In genomic region chr1:215418876-215419442, GRCh38 we compare ENCODE assay signal across 26 cellular contexts.
A peak's percentile ranks its signal among the peaks of the same experiment; 100 is the strongest.
DNase-seq lines count a peak whose midpoint lies in the region; ATAC-seq, FAIRE-seq and TF ChIP-seq lines count a peak whose summit lies in the region.
"Had no signal": no experiment of that assay in that cellular context is flagged by ENCODE, and none has a peak within 500 bp of the region (broad histone marks: within the 10 kb centered on the region; RNA-seq: fewer than 3 reads in every experiment).

No MANE protein-coding gene starts in this region.

- TF ChIP-seq POLR2A in endothelial cell of umbilical vein (IDR thresholded peaks at IDR 0.05; ENCODE audit: low read depth, low read length) = no peak

- H4K20me1 ChIP-seq in H9 (ENCODE audit: control insufficient read depth, insufficient read depth, insufficient read length) (no peaks in the 10 kb centered on the region), PC-9 (ENCODE audit: insufficient read depth) (no peaks in the 10 kb centered on the region), endothelial cell of umbilical vein (replicated peaks; ENCODE audit: control insufficient read depth, extremely low read depth, insufficient read depth, low read length) (no peaks in the 10 kb centered on the region)

- H3K27me3 Mint-ChIP-seq in H9 (ENCODE audit: low read depth) = no peaks in the 10 kb centered on the region
- H3K27me3 Mint-ChIP-seq in progenitor cell of endocrine pancreas = peaks cover 26% of the 10 kb centered on the region
- H3K27me3 Mint-ChIP-seq: CD4-positive, alpha-beta T cell had no signal

- no CpG with 5 or more reads among the region's 2 CpGs for WGBS in H9 (ENCODE audit: extremely low coverage, insufficient read length, low lambda C conversion rate)

- H3K4me3 Mint-ChIP-seq in H9 = no peak overlapping the region
- no peak overlapping the region for H3K4me3 Mint-ChIP-seq in progenitor cell of endocrine pancreas (ENCODE audit: low read depth)
- H3K4me3 Mint-ChIP-seq: CD4-positive, alpha-beta T cell; neural crest cell had no signal

- H4K91ac ChIP-seq in H9 (ENCODE audit: insufficient read length, low read depth, low read length) = no peak overlapping the region

- H3K79me2 ChIP-seq in H9 (ENCODE audit: insufficient read depth, low read length) = no peaks in the 10 kb centered on the region
- H3K79me2 ChIP-seq in PC-9 (ENCODE audit: low read depth) = no peaks in the 10 kb centered on the region
- H3K79me2 ChIP-seq in endothelial cell of umbilical vein (ENCODE audit: control insufficient read depth, insufficient read depth, low read length) = no peaks in the 10 kb centered on the region
- H3K79me2 ChIP-seq: parathyroid adenoma had no signal

- no peak overlapping the region for H2BK12ac ChIP-seq in H9 (ENCODE audit: insufficient read length, low read depth, low read length)

- H4K8ac ChIP-seq in H9 (replicated peaks; ENCODE audit: insufficient read length, low read depth, low read length) = no peak overlapping the region

- no peak overlapping the region for H2AK5ac ChIP-seq in H9 (ENCODE audit: insufficient read length, low read length)

- no peaks in the 10 kb centered on the region; a peak in 1 of 5 replicates for H3K9me3 Mint-ChIP-seq in H9
- H3K9me3 Mint-ChIP-seq in progenitor cell of endocrine pancreas (ENCODE audit: low read depth) = no peaks in the 10 kb centered on the region
- H3K9me3 Mint-ChIP-seq: CD4-positive, alpha-beta T cell had no signal

- H2BK5ac ChIP-seq in H9 (ENCODE audit: insufficient read length, low read length) = no peak overlapping the region

- H3K79me1 ChIP-seq in H9 (ENCODE audit: insufficient read depth, low read depth, low read length, poor library complexity, severe bottlenecking) = no peaks in the 10 kb centered on the region

- CTCF ChIA-PET in PC-9 (lab: Charles Lee) = no interaction called here
- CTCF ChIA-PET in endothelial cell of umbilical vein (lab: Charles Lee) = interaction anchor here (1.3 kb wide), 1 partner anchor 236 kb away, joined by 3 read pairs; no protein-coding TSS in a partner anchor

- intact Hi-C loops in PC-9 (cut with micrococcal nuclease; ENCODE audit: unreplicated experiment) (no loop called here), endothelial cell of umbilical vein (cut with micrococcal nuclease) (no loop called here)

- peak; percentile 4 for FAIRE-seq in endothelial cell of umbilical vein (lab: Jason Lieb, UNC)

- H3K9me3 ChIP-seq in H9 (ENCODE audit: control insufficient read depth, low read depth, low read length) (no peaks in the 10 kb centered on the region), PC-9 (ENCODE audit: insufficient read depth, low read depth) (no peaks in the 10 kb centered on the region; the same call in 1 of the 2 replicates), endothelial cell of umbilical vein (replicated peaks; ENCODE audit: control insufficient read depth, insufficient read depth, low read length) (no peaks in the 10 kb centered on the region)
- H3K9me3 ChIP-seq: lower lobe of right lung, testis, uterus had no signal

- no peak overlapping the region for H3T11ph ChIP-seq in H9 (ENCODE audit: low read length)

- H3K23ac ChIP-seq in H9 (ENCODE audit: insufficient read length, low read depth, low read length) = no peak overlapping the region

- no peaks in the 10 kb centered on the region for H3F3A ChIP-seq in PC-9 (ENCODE audit: insufficient read depth, low read depth)

- H3K4me2 ChIP-seq in H9 (ENCODE audit: insufficient read depth, insufficient read length, low read length) = no peak overlapping the region
- no peak overlapping the region for H3K4me2 ChIP-seq in PC-9
- H3K4me2 ChIP-seq in endothelial cell of umbilical vein (ENCODE audit: insufficient read depth, low read length) = no peak overlapping the region
- H3K4me2 ChIP-seq: KMS-11 had no signal

- no peak overlapping the region for H3K18ac ChIP-seq in H9 (ENCODE audit: insufficient read length, low read depth, low read length)

- no peak overlapping the region for H3K4ac ChIP-seq in H9 (ENCODE audit: low read depth, low read length)

- peak overlapping the region in 2 of 3 experiments; percentile 3 to 60; a peak in 2 of 7 replicates for H3K27ac Mint-ChIP-seq in H9
- peak overlapping the region; percentile 33 for H3K27ac Mint-ChIP-seq in progenitor cell of endocrine pancreas
- H3K27ac Mint-ChIP-seq: CD4-positive, alpha-beta T cell had no signal

- peaks cover 4% of the 10 kb centered on the region; the same call in 1 of the 2 replicates for H3K9me2 ChIP-seq in PC-9 (ENCODE audit: insufficient read depth)

- DNase-seq in H9 (no peak), PC-9 (no peak), endothelial cell of umbilical vein (ENCODE audit: low read depth, low spot score) (peak; percentile 6), progenitor cell of endocrine pancreas (ENCODE audit: low spot score, unreplicated experiment) (no peak), AG20443 (ENCODE audit: low spot score) (no peak)
- DNase-seq: activated CD4-positive, alpha-beta T cell treated with anti-CD3 and anti-CD28 coated beads, Interleukin-2, amount 50 U/mL, for 1 hour; activated T-cell treated with anti-CD3 and anti-CD28 coated beads, Interleukin-2, amount 50 U/mL, for 48 hours; brain microvascular endothelial cell; CD4-positive, alpha-beta T cell; DMS 273 treated with DMSO at 0.1 percent for 48 hours; foreskin fibroblast; head of caudate nucleus; kidney glomerular epithelial cell; lower lobe of right lung; NCI-H1436; NCI-H345; NCI-H774; right cardiac atrium; stimulated activated naive CD4-positive, alpha-beta T cell treated with Interleukin-2 at 50 U/mL for 16 hours; testis; uterus had no signal

- no peak overlapping the region for H3K56ac ChIP-seq in H9 (ENCODE audit: insufficient read length, low read depth, low read length)

- H3K4me1 ChIP-seq in H9 (ENCODE audit: insufficient read depth, low read length) (peaks cover 8% of the 10 kb centered on the region; the same call in 1 of the 2 replicates), PC-9 (replicated peaks; ENCODE audit: insufficient read depth) (no peaks in the 10 kb centered on the region), endothelial cell of umbilical vein (ENCODE audit: control insufficient read depth, extremely low read depth, insufficient read depth, low read length) (no peaks in the 10 kb centered on the region)
- H3K4me1 ChIP-seq: lower lobe of right lung, parathyroid adenoma, testis, uterus had no signal

- H3K14ac ChIP-seq in H9 (ENCODE audit: insufficient read depth, low read length) = no peak overlapping the region

- H2AFZ ChIP-seq in H9 (ENCODE audit: low read length) = peak overlapping the region; percentile 68
- peak overlapping the region; percentile 59; the same call in 1 of the 2 replicates for H2AFZ ChIP-seq in PC-9
- H2AFZ ChIP-seq in endothelial cell of umbilical vein (ENCODE audit: low read depth, low read length) = no peak overlapping the region
- H2AFZ ChIP-seq: parathyroid adenoma had no signal

- dilution Hi-C loops in endothelial cell of umbilical vein (cut with MboI; ENCODE audit: extremely low pct_ligation_motif_present, low sequenced_read_pairs) = no loop called here

- POLR2A ChIA-PET in PC-9 (lab: Charles Lee; ENCODE audit: unreplicated experiment) = no interaction called here
- POLR2A ChIA-PET in endothelial cell of umbilical vein (lab: Charles Lee) = no interaction called here

- H3K4me1 Mint-ChIP-seq in H9 (peaks cover 21 to 22% of the 10 kb centered on the region in 2 experiments), progenitor cell of endocrine pancreas (ENCODE audit: low read depth) (peaks cover 6% of the 10 kb centered on the region)

- no peak overlapping the region for H2BK15ac ChIP-seq in H9 (ENCODE audit: low read depth, low read length)

- H3K9ac ChIP-seq in H9 (ENCODE audit: extremely low read depth, insufficient read length, low read length) (no peak overlapping the region), endothelial cell of umbilical vein (replicated peaks; ENCODE audit: extremely low read depth, insufficient read depth, low read length) (no peak overlapping the region)
- H3K9ac ChIP-seq: KMS-11, parathyroid adenoma had no signal

- no peak overlapping the region for H2BK20ac ChIP-seq in H9 (ENCODE audit: low read depth, low read length, poor library complexity, severe bottlenecking)

- H3K4me3 ChIP-seq in PC-9 (no peak overlapping the region), endothelial cell of umbilical vein (replicated peaks in 1 of 3; ENCODE audit: insufficient read depth in 1 of 3, low read depth in 1 of 3, low read length in 3 of 3) (no peak overlapping the region)
- H3K4me3 ChIP-seq: lower lobe of right lung, testis, uterus had no signal

- TF ChIP-seq CTCF in H9 (conservative IDR thresholded peaks at IDR 0.05) (no peak), PC-9 (conservative IDR thresholded peaks at IDR 0.05) (no peak), endothelial cell of umbilical vein (IDR thresholded peaks at IDR 0.05; ENCODE audit: extremely low read depth in 1 of 2, insufficient read depth in 1 of 2, low read depth in 1 of 2, low read length in 2 of 2) (no peak), progenitor cell of endocrine pancreas (IDR thresholded peaks at IDR 0.05; ENCODE audit: unreplicated experiment) (no peak)

- H3K36me3 ChIP-seq in PC-9 (ENCODE audit: low read depth) (no peaks in the 10 kb centered on the region), endothelial cell of umbilical vein (ENCODE audit: control insufficient read depth in 2 of 2, extremely low read depth in 1 of 2, insufficient read depth in 2 of 2, low read length in 2 of 2) (no peaks in the 10 kb centered on the region)
- H3K36me3 ChIP-seq: brain microvascular endothelial cell, lower lobe of right lung, uterus had no signal

- H2BK120ac ChIP-seq in H9 (ENCODE audit: low read depth, low read length, poor library complexity, severe bottlenecking) = no peak overlapping the region

- H3K27ac ChIP-seq in H9 (ENCODE audit: insufficient read length, low read depth, low read length) (no peak overlapping the region), PC-9 (no peak overlapping the region), endothelial cell of umbilical vein (ENCODE audit: insufficient read depth, low read depth, low read length) (no peak overlapping the region)
- H3K27ac ChIP-seq: brain microvascular endothelial cell, KMS-11, lower lobe of right lung, parathyroid adenoma, testis, uterus had no signal

- no peak overlapping the region for H4K5ac ChIP-seq in H9 (ENCODE audit: insufficient read length, low read depth, low read length)

- H3K9me1 ChIP-seq in endothelial cell of umbilical vein (replicated peaks; ENCODE audit: control insufficient read depth, extremely low read depth, insufficient read depth, low read length) = no peaks in the 10 kb centered on the region

- no peak for ATAC-seq in HG02973 (IDR thresholded peaks at IDR 0.05; ENCODE audit: unreplicated experiment)
- ATAC-seq in GM21360 (IDR thresholded peaks at IDR 0.05; ENCODE audit: unreplicated experiment) = no peak
- ATAC-seq: lower lobe of right lung, right cardiac atrium had no signal

- H3K23me2 ChIP-seq in H9 (ENCODE audit: insufficient read length, low read depth, low read length, poor library complexity, severe bottlenecking) = no peaks in the 10 kb centered on the region

- BruUV-seq in PC-9 (replicated peaks; lab: Mats Ljungman, UMichigan) = no TSS peak
- BruUV-seq in endothelial cell of umbilical vein (replicated peaks; lab: Mats Ljungman, UMichigan) = no TSS peak

- H3K36me3 Mint-ChIP-seq in H9 (ENCODE audit: insufficient read depth in 1 of 3, low read depth in 3 of 3) (no peaks in the 10 kb centered on the region), progenitor cell of endocrine pancreas (ENCODE audit: insufficient read depth) (no peaks in the 10 kb centered on the region)

- no peaks in the 10 kb centered on the region for H3K27me3 ChIP-seq in H9 (ENCODE audit: insufficient read depth, low read length)
- H3K27me3 ChIP-seq in PC-9 (ENCODE audit: insufficient read depth, low read depth) = no peaks in the 10 kb centered on the region
- H3K27me3 ChIP-seq in endothelial cell of umbilical vein (ENCODE audit: control insufficient read depth in 2 of 2, insufficient read depth in 2 of 2, low read length in 2 of 2) = no peaks in the 10 kb centered on the region
- H3K27me3 ChIP-seq: brain microvascular endothelial cell, testis, uterus had no signal
